ENCODE assay signal across 22 cellular contexts in genomic region chr20:61846074-61846473, GRCh38.
A peak's percentile ranks its signal among the peaks of the same experiment; 100 is the strongest.
DNase-seq lines count a peak whose midpoint lies in the region; ATAC-seq, FAIRE-seq and TF ChIP-seq lines count a peak whose summit lies in the region.
"Had no signal": no experiment of that assay in that cellular context is flagged by ENCODE, and none has a peak within 500 bp of the region (broad histone marks: within the 10 kb centered on the region; RNA-seq: fewer than 3 reads in every experiment).

No MANE protein-coding gene starts in this region.

- H3K9me3 Mint-ChIP-seq in neural crest cell: peaks cover 2% of the 10 kb centered on the region

- H3K9me3 ChIP-seq in kidney (ENCODE audit: control insufficient read depth in 1 of 2, low read length in 2 of 2): no peaks in the 10 kb centered on the region
- peaks cover 0 to 24% (median 0%) of the 10 kb centered on the region in 8 donors for H3K9me3 ChIP-seq in spleen
- H3K9me3 ChIP-seq: BLaER1 had no signal

- 83 to 94% (median 89%) methylated on average over 9 to 15 of the region's 15 CpGs for WGBS in spleen, 5 donors

- H3K27ac Mint-ChIP-seq in neural crest cell (ENCODE audit: unreplicated experiment): peak overlapping the region; percentile 5
- H3K27ac Mint-ChIP-seq: CD14-positive monocyte; CD4-positive, alpha-beta memory T cell had no signal

- FAIRE-seq in kidney (lab: Jason Lieb, UNC): no peak
- FAIRE-seq: GM12892, GM18507, H54 had no signal

- H3K27ac ChIP-seq in kidney (ENCODE audit: low read depth in 2 of 2, low read length in 2 of 2) (no peak overlapping the region), spleen (no peak overlapping the region)
- H3K27ac ChIP-seq: BLaER1, GM23248, HL-60 had no signal

- peaks cover 3% of the 10 kb centered on the region for H3K36me3 Mint-ChIP-seq in neural crest cell (ENCODE audit: low read depth)
- H3K36me3 Mint-ChIP-seq: CD14-positive monocyte; CD4-positive, alpha-beta memory T cell had no signal

- ATAC-seq in left ventricle myocardium superior (no peak), GM21825 (IDR thresholded peaks at IDR 0.05; ENCODE audit: unreplicated experiment) (no peak)

- H3K9ac ChIP-seq in kidney (ENCODE audit: low read length in 2 of 2): no peak overlapping the region
- H3K9ac ChIP-seq: BLaER1, GM23248 had no signal

- H3K4me3 ChIP-seq in kidney (ENCODE audit: low read length in 2 of 2) (no peak overlapping the region), spleen (no peak overlapping the region)
- H3K4me3 ChIP-seq: BLaER1, GM23248 had no signal

- H3K27me3 ChIP-seq in spleen (replicated peaks in 1 of 7): peaks cover 0 to 18% (median 0%) of the 10 kb centered on the region in 7 donors

- DNase-seq in left ventricle myocardium superior (peak; percentile 4), cardiac septum (ENCODE audit: low spot score) (no peak), kidney (peak; percentile 58), neural crest cell (ENCODE audit: low read depth, low spot score) (no peak), spleen (peak; percentile 40), OCI-M2 (lab: John Stamatoyannopoulos, UW; ENCODE audit: unreplicated experiment) (no peak)
- DNase-seq in activated T-cell treated with anti-CD3 and anti-CD28 coated beads, Interleukin-2, amount 50 U/mL, for 48 hours: no peak
- DNase-seq: 8988T; CD4-positive, alpha-beta memory T cell; DMS153; DMS79; GDM1; GM23248; HCEC 1CT; IMR-90 had no signal

- intact Hi-C loops in left ventricle myocardium superior (cut with micrococcal nuclease) (no loop called here), cardiac septum (cut with DNase I) (no loop called here), kidney (cut with DNase I) (no loop called here), spleen (cut with DNase I; ENCODE audit: low total_unique reads) (no loop called here)

- H3K27me3 Mint-ChIP-seq in neural crest cell (ENCODE audit: low read depth): no peaks in the 10 kb centered on the region

- no peak for TF ChIP-seq POLR2A in spleen (IDR thresholded peaks at IDR 0.05)

- H3K4me1 Mint-ChIP-seq in neural crest cell: peaks cover 28% of the 10 kb centered on the region
- H3K4me1 Mint-ChIP-seq: CD14-positive monocyte; CD4-positive, alpha-beta memory T cell had no signal

- TF ChIP-seq CTCF in kidney (IDR thresholded peaks at IDR 0.05; ENCODE audit: borderline replicate concordance, extremely low read depth, insufficient read depth): no peak
- no peak for TF ChIP-seq CTCF in neural crest cell (conservative IDR thresholded peaks at IDR 0.05)
- no peak for TF ChIP-seq CTCF in spleen (IDR thresholded peaks at IDR 0.05 in 8 of 11, conservative IDR thresholded peaks at IDR 0.05 in 3 of 11)

- H3K4me1 ChIP-seq in kidney (ENCODE audit: control insufficient read depth in 1 of 2, insufficient read depth in 1 of 2, low read depth in 1 of 2, low read length in 2 of 2) (no peaks in the 10 kb centered on the region), spleen (no peaks in the 10 kb centered on the region)

- H3K36me3 ChIP-seq in kidney (ENCODE audit: control insufficient read depth in 1 of 2, insufficient read depth in 2 of 2, low read length in 2 of 2) (no peaks in the 10 kb centered on the region), spleen (no peaks in the 10 kb centered on the region)
- H3K36me3 ChIP-seq: BLaER1 had no signal

- H3K4me3 Mint-ChIP-seq in neural crest cell: no peak overlapping the region
- H3K4me3 Mint-ChIP-seq: CD14-positive monocyte had no signal

Comparison
In these comparisons a context has a peak if more than half of its experiments do, and no peak if none do; other contexts are left out.
1. DNase-seq: peak in left ventricle myocardium superior (single experiment), kidney (single experiment) and spleen (single experiment); none in cardiac septum (single experiment), neural crest cell (single experiment), activated T-cell treated with anti-CD3 and anti-CD28 coated beads, Interleukin-2, amount 50 U/mL, for 48 hours (0 of 2) and OCI-M2 (single experiment).